Comparison of ENCODE assay signal across 8 cellular contexts in the genomic region with DNA sequence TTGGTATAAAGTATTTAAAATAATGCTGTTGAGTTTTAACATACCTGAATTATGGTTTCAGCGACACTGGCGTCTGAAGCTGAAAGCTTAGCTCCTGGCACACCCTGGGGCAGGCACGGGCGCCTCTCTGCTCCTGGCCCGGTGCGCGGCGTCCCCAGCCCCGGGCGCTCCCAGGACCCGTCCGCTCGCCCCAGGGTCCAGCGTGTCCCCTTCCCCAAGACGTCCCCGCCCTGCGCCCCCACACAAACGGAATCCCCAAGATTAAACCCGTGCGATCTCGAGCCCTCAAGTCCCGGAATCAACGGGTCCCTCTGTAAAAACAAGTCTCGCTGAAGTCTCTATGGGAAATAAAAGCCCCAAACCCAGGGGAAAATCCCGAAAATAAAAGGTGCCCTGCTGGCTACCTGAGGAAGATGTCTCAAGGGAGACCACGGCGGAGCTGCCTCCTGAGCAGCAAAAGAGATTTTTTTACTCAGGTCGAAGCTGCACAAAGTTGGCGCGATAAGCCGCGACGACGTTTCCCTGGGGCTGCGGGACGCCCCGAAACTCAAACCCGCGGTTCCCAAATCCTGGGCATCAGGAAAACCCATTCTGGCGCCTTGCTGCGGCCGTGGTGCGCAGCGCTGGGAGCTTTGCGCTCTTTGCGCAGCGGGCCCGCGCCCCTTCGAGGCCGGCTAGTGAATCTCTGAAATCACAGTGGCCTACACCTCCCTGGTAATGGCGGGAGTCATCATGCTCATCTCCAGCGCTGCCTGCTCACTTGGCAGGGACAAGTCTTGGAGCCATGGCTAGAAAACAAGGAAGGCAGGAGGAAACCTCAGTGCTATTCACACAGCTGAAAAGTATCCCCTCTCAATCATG. TPM values are rescaled to one million over a fixed set of nuclear protein-coding genes. Genes with fewer than 3 reads are reported as not detected.
DNase-seq lines count a peak whose midpoint lies in the region; ATAC-seq and TF ChIP-seq lines count a peak whose summit lies in the region.

No MANE protein-coding gene starts in this region.

- H3K9ac ChIP-seq in MM.1S (ENCODE audit: low read length): no peak overlapping the region

- peaks cover 0 to 1% (median 0%) of the 10 kb centered on the region in 3 donors for H3K36me3 Mint-ChIP-seq in CD8-positive, alpha-beta memory T cell
- H3K36me3 Mint-ChIP-seq in activated naive CD8-positive, alpha-beta T cell treated with anti-CD3 and anti-CD28 coated beads for 36 hours: no peaks in the 10 kb centered on the region

- CTCF ChIA-PET in CD8-positive, alpha-beta memory T cell (lab: Charles Lee): interaction anchor here (1.3 to 1.8 kb wide), 4 partner anchors 42 to 84 kb away, joined by 3 to 4 read pairs (median 4); no protein-coding TSS in a partner anchor

- H3K79me2 ChIP-seq in MM.1S (ENCODE audit: low read length): no peaks in the 10 kb centered on the region

- peaks cover 11% of the 10 kb centered on the region for H3K27me3 ChIP-seq in CD8-positive, alpha-beta memory T cell (ENCODE audit: insufficient read depth, low read length, poor library complexity, severe bottlenecking)
- H3K27me3 ChIP-seq in left lung: peaks cover 25 to 54% of the 10 kb centered on the region in 2 donors
- H3K27me3 ChIP-seq in MM.1S (replicated peaks; ENCODE audit: insufficient read depth, low read length): no peaks in the 10 kb centered on the region

- H3K4me1 ChIP-seq in CD8-positive, alpha-beta memory T cell (ENCODE audit: insufficient read depth, low read length): peaks cover 7% of the 10 kb centered on the region
- peaks cover 7 to 8% of the 10 kb centered on the region in 2 donors for H3K4me1 ChIP-seq in left lung
- H3K4me1 ChIP-seq in MM.1S (ENCODE audit: low read length): 0 out of 2 replicates have a peak, but pooled peaks cover 3% of the 10 kb centered on the region

- peaks cover 5% of the 10 kb centered on the region; the same call in 1 of the 2 replicates for H3F3A ChIP-seq in MM.1S (ENCODE audit: insufficient read depth, low read length)

- H3K27ac ChIP-seq in CD8-positive, alpha-beta memory T cell (ENCODE audit: low read depth, low read length): no peak overlapping the region
- H3K27ac ChIP-seq in left lung: no peak overlapping the region
- H3K27ac ChIP-seq in MM.1S (ENCODE audit: low read length): no peak overlapping the region

- DNase-seq in CD8-positive, alpha-beta memory T cell: peak in 1 of 5 donors; percentile 4
- DNase-seq in activated naive CD8-positive, alpha-beta T cell treated with anti-CD3 and anti-CD28 coated beads for 36 hours: peak; percentile 10
- DNase-seq in left lung (peak in 1 of 2 donors; percentile 72), superior temporal gyrus (ENCODE audit: extremely low spot score) (peak; percentile 55), NCI-H2196 (lab: John Stamatoyannopoulos, UW; ENCODE audit: unreplicated experiment) (no peak), MM.1S (no peak)

- intact Hi-C loops in left lung (cut with DNase I): no loop called here

- ATAC-seq in GM21576 (IDR thresholded peaks at IDR 0.05; ENCODE audit: unreplicated experiment) (peak; percentile 58), left lung (peak; percentile 36), GM21381 (IDR thresholded peaks at IDR 0.05; ENCODE audit: unreplicated experiment) (no peak)

- H3K9me3 ChIP-seq in CD8-positive, alpha-beta memory T cell (ENCODE audit: low read length): no peaks in the 10 kb centered on the region
- H3K9me3 ChIP-seq in left lung (no peaks in the 10 kb centered on the region), MM.1S (replicated peaks; ENCODE audit: insufficient read depth, low read length) (no peaks in the 10 kb centered on the region)

- TF ChIP-seq CTCF in left lung (IDR thresholded peaks at IDR 0.05): no peak
- TF ChIP-seq CTCF in MM.1S (IDR thresholded peaks at IDR 0.05; ENCODE audit: low read length): no peak

- H3K4me1 Mint-ChIP-seq in CD8-positive, alpha-beta memory T cell: peaks cover 0 to 11% (median 4%) of the 10 kb centered on the region in 3 donors
- peaks cover 13% of the 10 kb centered on the region for H3K4me1 Mint-ChIP-seq in activated naive CD8-positive, alpha-beta T cell treated with anti-CD3 and anti-CD28 coated beads for 36 hours

- H2AFZ ChIP-seq in MM.1S (ENCODE audit: low read length): no peak overlapping the region

- H3K4me3 Mint-ChIP-seq in CD8-positive, alpha-beta memory T cell: peak overlapping the region in 6 of 7 donors; percentile 54 to 80 (median 66)
- H3K4me3 Mint-ChIP-seq in activated naive CD8-positive, alpha-beta T cell treated with anti-CD3 and anti-CD28 coated beads for 36 hours: peak overlapping the region; percentile 69

- H3K36me3 ChIP-seq in CD8-positive, alpha-beta memory T cell (ENCODE audit: insufficient read depth, low read length): no peaks in the 10 kb centered on the region
- H3K36me3 ChIP-seq in left lung (no peaks in the 10 kb centered on the region), MM.1S (replicated peaks; ENCODE audit: insufficient read depth, low read length) (no peaks in the 10 kb centered on the region)

- no peak overlapping the region for H3K4me2 ChIP-seq in MM.1S (ENCODE audit: low read depth, low read length)

- POLR2A ChIA-PET in CD8-positive, alpha-beta memory T cell (lab: Charles Lee): interaction anchor here (0.7 kb wide), 1 partner anchor 305 kb away, joined by 4 read pairs; no protein-coding TSS in a partner anchor

- H3K9me3 Mint-ChIP-seq in CD8-positive, alpha-beta memory T cell: no peaks in the 10 kb centered on the region
- peaks cover 1% of the 10 kb centered on the region for H3K9me3 Mint-ChIP-seq in activated naive CD8-positive, alpha-beta T cell treated with anti-CD3 and anti-CD28 coated beads for 36 hours

- peak overlapping the region; percentile 17 for H3K4me3 ChIP-seq in CD8-positive, alpha-beta memory T cell (ENCODE audit: low read length)
- H3K4me3 ChIP-seq in left lung (no peak overlapping the region), MM.1S (ENCODE audit: low read length) (no peak overlapping the region)

- H4K20me1 ChIP-seq in MM.1S (ENCODE audit: insufficient read depth, low read length): no peaks in the 10 kb centered on the region

- H3K27me3 Mint-ChIP-seq in CD8-positive, alpha-beta memory T cell: peaks cover 21 to 68% of the 10 kb centered on the region in 2 donors
- peaks cover 57% of the 10 kb centered on the region for H3K27me3 Mint-ChIP-seq in activated naive CD8-positive, alpha-beta T cell treated with anti-CD3 and anti-CD28 coated beads for 36 hours

- H3K9me2 ChIP-seq in MM.1S (replicated peaks; ENCODE audit: insufficient read depth, low read length): no peaks in the 10 kb centered on the region

- H3K27ac Mint-ChIP-seq in CD8-positive, alpha-beta memory T cell: no peak overlapping the region
- no peak overlapping the region for H3K27ac Mint-ChIP-seq in activated naive CD8-positive, alpha-beta T cell treated with anti-CD3 and anti-CD28 coated beads for 36 hours

RNA-seq across cellular contexts. Expression of gene IFNA8, which starts 6.3 kb away (rescaled TPM):
- total RNA-seq in CD8-positive, alpha-beta memory T cell: not detected
- polyA plus RNA-seq in CD8-positive, alpha-beta memory T cell: not detected
- not detected for total RNA-seq in activated naive CD8-positive, alpha-beta T cell treated with anti-CD3 and anti-CD28 coated beads for 36 hours
- not detected for total RNA-seq in left lung

RNA-seq across cellular contexts. Expression of gene IFNA2, which starts 17.4 kb away (rescaled TPM):
- not detected for total RNA-seq in CD8-positive, alpha-beta memory T cell
- not detected for polyA plus RNA-seq in CD8-positive, alpha-beta memory T cell
- not detected for total RNA-seq in activated naive CD8-positive, alpha-beta T cell treated with anti-CD3 and anti-CD28 coated beads for 36 hours
- not detected for total RNA-seq in left lung

RNA-seq across cellular contexts. Expression of gene IFNA13, which starts 34.8 kb away (rescaled TPM):
- total RNA-seq in CD8-positive, alpha-beta memory T cell: not detected
- polyA plus RNA-seq in CD8-positive, alpha-beta memory T cell: not detected
- not detected for total RNA-seq in activated naive CD8-positive, alpha-beta T cell treated with anti-CD3 and anti-CD28 coated beads for 36 hours
- total RNA-seq in left lung: not detected

RNA-seq across cellular contexts. Expression of gene IFNA1, which starts 37.6 kb away (rescaled TPM):
- total RNA-seq in CD8-positive, alpha-beta memory T cell: not detected
- not detected for polyA plus RNA-seq in CD8-positive, alpha-beta memory T cell
- total RNA-seq in activated naive CD8-positive, alpha-beta T cell treated with anti-CD3 and anti-CD28 coated beads for 36 hours: not detected
- not detected for total RNA-seq in left lung

RNA-seq across cellular contexts. Expression of gene IFNA6, which starts 51.9 kb away (rescaled TPM):
- not detected for total RNA-seq in CD8-positive, alpha-beta memory T cell
- polyA plus RNA-seq in CD8-positive, alpha-beta memory T cell: not detected
- total RNA-seq in activated naive CD8-positive, alpha-beta T cell treated with anti-CD3 and anti-CD28 coated beads for 36 hours: not detected
- total RNA-seq in left lung: not detected

Comparison
In these comparisons a context has a peak if more than half of its experiments do, and no peak if none do; other contexts are left out.
1. DNase-seq: peak in activated naive CD8-positive, alpha-beta T cell treated with anti-CD3 and anti-CD28 coated beads for 36 hours (single experiment) and superior temporal gyrus (single experiment); none in NCI-H2196 (single experiment) and MM.1S (single experiment).